Comparison of ENCODE assay signal across 32 cellular contexts in the genomic region with DNA sequence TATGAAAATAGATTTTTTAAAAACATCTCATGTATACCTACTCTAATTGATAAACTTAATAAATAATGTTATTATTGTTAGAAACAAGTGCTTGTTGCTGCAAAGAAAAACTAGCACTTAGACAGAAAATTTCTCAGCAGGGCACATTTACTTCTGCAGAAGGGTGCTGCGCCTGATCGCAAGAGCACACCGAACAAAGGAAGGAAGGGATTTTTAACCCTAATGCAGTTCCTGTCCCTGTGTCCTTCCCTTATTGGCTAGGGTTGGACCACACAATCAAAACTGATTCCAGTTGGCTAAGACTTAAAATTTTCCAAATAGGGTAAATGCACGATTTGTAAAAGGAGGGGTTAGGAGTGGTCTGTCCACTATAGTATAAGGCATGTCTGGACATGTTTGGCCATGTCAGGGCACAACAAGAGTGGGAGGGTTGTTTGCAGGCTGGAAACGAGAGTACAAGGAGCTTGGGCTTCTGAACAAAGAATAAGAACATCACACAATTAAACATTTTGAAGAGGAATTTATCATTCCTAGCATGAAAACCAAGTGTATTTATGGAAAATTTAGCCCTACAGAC. TPM values are rescaled to one million over a fixed set of nuclear protein-coding genes. Genes with fewer than 3 reads are reported as not detected.
DNase-seq lines count a peak whose midpoint lies in the region; ATAC-seq, FAIRE-seq and TF ChIP-seq lines count a peak whose summit lies in the region.
"Had no signal": no experiment of that assay in that cellular context is flagged by ENCODE, and none has a peak within 500 bp of the region (broad histone marks: within the 10 kb centered on the region; RNA-seq: fewer than 3 reads in every experiment).

No MANE protein-coding gene starts in this region.

- H3K36me3 Mint-ChIP-seq in activated CD8-positive, alpha-beta T cell treated with anti-CD3 and anti-CD28 coated beads, Interleukin-2, amount 10 ng/mL, durations not matched to agents 7 days and 5 days (ENCODE audit: low read depth) = peaks cover 35% of the 10 kb centered on the region

- TF ChIP-seq CTCF in IMR-90 (conservative IDR thresholded peaks at IDR 0.05; ENCODE audit: low read depth, low read length) (no peak), K562 (IDR thresholded peaks at IDR 0.05 in 2 of 3, conservative IDR thresholded peaks at IDR 0.05 in 1 of 3; ENCODE audit: insufficient read depth in 2 of 3, low read depth in 1 of 3, low read length in 3 of 3) (no peak)

- CTCF ChIA-PET in IMR-90 (lab: Yijun Ruan, JAX) = no interaction called here
- CTCF ChIA-PET in K562 (lab: Yijun Ruan, JAX; ENCODE audit: low intra/inter-chr PET ratio) = no interaction called here
- CTCF ChIA-PET in activated CD8-positive, alpha-beta T cell treated with anti-CD3 and anti-CD28 coated beads, Interleukin-2, amount 10 ng/mL, durations not matched to agents 7 days and 5 days (lab: Charles Lee) = no interaction called here

- peak overlapping the region; percentile 70; the same call in 1 of the 2 replicates for H2BK20ac ChIP-seq in IMR-90 (ENCODE audit: low read depth, low read length)

- peak overlapping the region; percentile 84 for H4K91ac ChIP-seq in IMR-90 (ENCODE audit: insufficient read depth, low read depth, low read length)
- H4K91ac ChIP-seq in mesenchymal stem cell (ENCODE audit: low read length) = no peak overlapping the region

- TF ChIP-seq POLR2A in IMR-90 (IDR thresholded peaks at IDR 0.05; ENCODE audit: low read depth, low read length) = no peak
- no peak for TF ChIP-seq POLR2A in K562 (conservative IDR thresholded peaks at IDR 0.05)

- H2AFZ ChIP-seq in GM23248 (no peak overlapping the region), IMR-90 (replicated peaks; ENCODE audit: low read length, poor library complexity) (no peak overlapping the region), K562 (ENCODE audit: low read depth, low read length) (no peak overlapping the region), mesenchymal stem cell (ENCODE audit: low read depth, low read length) (no peak overlapping the region)
- H2AFZ ChIP-seq: PC-9 had no signal

- H2BK120ac ChIP-seq in IMR-90 (ENCODE audit: low read depth, low read length) = peak overlapping the region; percentile 74
- no peak overlapping the region for H2BK120ac ChIP-seq in mesenchymal stem cell (ENCODE audit: low read depth, low read length)

- intact Hi-C loops in IMR-90 (cut with micrococcal nuclease) (loop anchor here (5.0 kb wide), 1 partner anchor 62 kb away; no protein-coding TSS in a partner anchor), K562 (cut with micrococcal nuclease) (no loop called here)

- peaks cover 13% of the 10 kb centered on the region for H3K9me3 Mint-ChIP-seq in activated CD8-positive, alpha-beta T cell treated with anti-CD3 and anti-CD28 coated beads, Interleukin-2, amount 10 ng/mL, durations not matched to agents 7 days and 5 days (ENCODE audit: insufficient read depth)

- no peak overlapping the region for H2AK9ac ChIP-seq in IMR-90 (replicated peaks; ENCODE audit: low read depth, low read length, poor library complexity)

- no peak for ATAC-seq in IMR-90 (ENCODE audit: low read depth)
- ATAC-seq in K562 = no peak
- no peak for ATAC-seq in activated CD8-positive, alpha-beta T cell treated with anti-CD3 and anti-CD28 coated beads, Interleukin-2, amount 10 ng/mL, durations not matched to agents 7 days and 5 days
- ATAC-seq: activated T-cell treated with anti-CD3 and anti-CD28 coated beads, Interleukin-2, amount 50 U/mL, for 72 hours; left cardiac atrium had no signal

- no peak for FAIRE-seq in K562 (lab: Jason Lieb, UNC)
- FAIRE-seq: bronchial epithelial cell, colon had no signal

- TF ChIP-seq EP300 in K562 (IDR thresholded peaks at IDR 0.05; ENCODE audit: low read length) = no peak

- peaks cover 48% of the 10 kb centered on the region for H3K36me3 ChIP-seq in GM23248 (ENCODE audit: low read depth)
- H3K36me3 ChIP-seq in IMR-90 (ENCODE audit: control insufficient read depth, insufficient read depth, low read length) = peaks cover 12% of the 10 kb centered on the region
- H3K36me3 ChIP-seq in K562 (ENCODE audit: control insufficient read depth, insufficient read depth, low read length) = peaks cover 44% of the 10 kb centered on the region
- H3K36me3 ChIP-seq in mesenchymal stem cell (ENCODE audit: control insufficient read depth in 1 of 2, insufficient read depth in 2 of 2, low read depth in 1 of 2, low read length in 2 of 2) = peaks cover 5 to 76% of the 10 kb centered on the region in 2 experiments

- BruUV-seq in IMR-90 (replicated peaks; lab: Mats Ljungman, UMichigan) = no TSS peak
- BruUV-seq in K562 (replicated peaks; lab: Mats Ljungman, UMichigan) = no TSS peak

- H2AK5ac ChIP-seq in IMR-90 (ENCODE audit: low read depth, low read length) = peak overlapping the region; percentile 81; the same call in 1 of the 2 replicates
- peak overlapping the region; percentile 73 for H2AK5ac ChIP-seq in mesenchymal stem cell (ENCODE audit: low read length, severe bottlenecking)

- H2BK12ac ChIP-seq in mesenchymal stem cell (ENCODE audit: low read length in 2 of 2) = peak overlapping the region in 1 of 2 experiments; percentile 25

- H3K27ac ChIP-seq in GM23248 (peak overlapping the region; percentile 94), IMR-90 (ENCODE audit: insufficient read depth, low read length) (peak overlapping the region; percentile 89), K562 (ENCODE audit: extremely low read depth, low read depth, low read length) (no peak overlapping the region), mesenchymal stem cell (ENCODE audit: low read length, poor library complexity, severe bottlenecking) (peak overlapping the region; percentile 20)
- H3K27ac ChIP-seq: PC-9, spleen, WERI-Rb-1 had no signal

- peak overlapping the region; percentile 56 to 73; a peak in 3 of 4 replicates for H4K8ac ChIP-seq in IMR-90 (ENCODE audit: low read depth in 2 of 2, low read length in 2 of 2)
- no peak overlapping the region for H4K8ac ChIP-seq in mesenchymal stem cell (ENCODE audit: low read length)

- H3K4me3 ChIP-seq in GM23248 (0 out of 2 replicates have a peak overlapping the region, but pooled peaks have one; percentile 4), IMR-90 (ENCODE audit: insufficient read depth, low read depth, low read length) (no peak overlapping the region), K562 (no peak overlapping the region), mesenchymal stem cell (ENCODE audit: insufficient read depth in 1 of 2, low read depth in 1 of 2, low read length in 2 of 2) (peak overlapping the region in 1 of 2 experiments; percentile 86)
- H3K4me3 ChIP-seq: PC-9, spleen had no signal

- no peak overlapping the region for H3K9ac ChIP-seq in GM23248
- no peak overlapping the region for H3K9ac ChIP-seq in IMR-90 (ENCODE audit: low read depth, low read length)
- H3K9ac ChIP-seq in K562 (ENCODE audit: insufficient read depth in 1 of 2, low read depth in 2 of 2, low read length in 2 of 2) = no peak overlapping the region
- peak overlapping the region; percentile 72 for H3K9ac ChIP-seq in mesenchymal stem cell (ENCODE audit: low read length)

- no peak overlapping the region for H3K27ac Mint-ChIP-seq in activated CD8-positive, alpha-beta T cell treated with anti-CD3 and anti-CD28 coated beads, Interleukin-2, amount 10 ng/mL, durations not matched to agents 7 days and 5 days
- H3K27ac Mint-ChIP-seq: activated CD4-positive, alpha-beta T cell treated with anti-CD3 and anti-CD28 coated beads, Interleukin-2, amount 10 ng/mL, durations not matched to agents 7 days and 5 days; activated T-cell treated with anti-CD3 and anti-CD28 coated beads, Interleukin-2, amount 50 U/mL, for 72 hours; type B pancreatic cell had no signal

- POLR2A ChIA-PET in IMR-90 (lab: Charles Lee; ENCODE audit: unreplicated experiment) (no interaction called here), K562 (lab: Yijun Ruan, JAX) (no interaction called here)
- POLR2A ChIA-PET in activated CD8-positive, alpha-beta T cell treated with anti-CD3 and anti-CD28 coated beads, Interleukin-2, amount 10 ng/mL, durations not matched to agents 7 days and 5 days (lab: Charles Lee) = no interaction called here

- H3K4ac ChIP-seq in IMR-90 (ENCODE audit: low read depth, low read length) = peak overlapping the region; percentile 81
- no peak overlapping the region for H3K4ac ChIP-seq in mesenchymal stem cell (ENCODE audit: low read depth in 1 of 2, low read length in 2 of 2)

- dilution Hi-C loops in IMR-90 (cut with HindIII; ENCODE audit: low sequenced_read_pairs, unreplicated experiment) = no loop called here

- 99 to 100% methylated on average over 5 of the region's 5 CpGs for WGBS in GM23248 (ENCODE audit: low coverage in 1 of 2, low lambda C conversion rate in 2 of 2, missing lambda C conversion rate in 2 of 2), 2 experiments
- no CpG with 5 or more reads among the region's 5 CpGs for WGBS in IMR-90 (ENCODE audit: extremely low coverage in 2 of 2, insufficient read length in 1 of 2), 2 experiments
- WGBS in K562 (ENCODE audit: insufficient coverage, low coverage, missing lambda C conversion rate) = 96% methylated on average over 5 of the region's 5 CpGs
- 95% methylated on average over 4 of the region's 5 CpGs for WGBS in mesenchymal stem cell

- peak overlapping the region; percentile 39 for H4K5ac ChIP-seq in IMR-90 (ENCODE audit: low read depth, low read length)

- in situ Hi-C loops in GM23248 (cut with MboI) = no loop called here
- in situ Hi-C loops in IMR-90 (cut with MboI; ENCODE audit: low sequenced_read_pairs) = no loop called here
- in situ Hi-C loops in K562 (cut with MboI) = no loop called here

- H3K18ac ChIP-seq in IMR-90 (ENCODE audit: low read depth, low read length) (peak overlapping the region; percentile 90; the same call in 1 of the 2 replicates), mesenchymal stem cell (ENCODE audit: low read depth in 1 of 2, low read length in 2 of 2) (no peak overlapping the region)

- H3K27me3 Mint-ChIP-seq in activated CD8-positive, alpha-beta T cell treated with anti-CD3 and anti-CD28 coated beads, Interleukin-2, amount 10 ng/mL, durations not matched to agents 7 days and 5 days (ENCODE audit: low read depth) = no peaks in the 10 kb centered on the region
- H3K27me3 Mint-ChIP-seq: activated CD4-positive, alpha-beta T cell treated with anti-CD3 and anti-CD28 coated beads, Interleukin-2, amount 10 ng/mL, durations not matched to agents 7 days and 5 days; type B pancreatic cell had no signal

- no peak overlapping the region for H3K4me3 Mint-ChIP-seq in activated CD8-positive, alpha-beta T cell treated with anti-CD3 and anti-CD28 coated beads, Interleukin-2, amount 10 ng/mL, durations not matched to agents 7 days and 5 days
- H3K4me3 Mint-ChIP-seq: activated CD4-positive, alpha-beta T cell treated with anti-CD3 and anti-CD28 coated beads, Interleukin-2, amount 10 ng/mL, durations not matched to agents 7 days and 5 days; activated T-cell treated with anti-CD3 and anti-CD28 coated beads, Interleukin-2, amount 50 U/mL, for 72 hours; type B pancreatic cell had no signal

- peaks cover 73% of the 10 kb centered on the region for H3K4me1 ChIP-seq in GM23248 (ENCODE audit: insufficient read depth)
- H3K4me1 ChIP-seq in IMR-90 (ENCODE audit: control insufficient read depth, insufficient read depth, low read length) = peaks cover 7% of the 10 kb centered on the region
- no peaks in the 10 kb centered on the region for H3K4me1 ChIP-seq in K562 (replicated peaks in 1 of 2; ENCODE audit: control insufficient read depth in 2 of 2, insufficient read depth in 2 of 2, low read length in 2 of 2)
- no peaks in the 10 kb centered on the region for H3K4me1 ChIP-seq in mesenchymal stem cell (ENCODE audit: control insufficient read depth, insufficient read depth, low read depth, low read length)
- H3K4me1 ChIP-seq: BE2C had no signal

- H3K23ac ChIP-seq in IMR-90 (ENCODE audit: low read depth, low read length) = no peak overlapping the region; the same call in 1 of the 2 replicates
- no peak overlapping the region for H3K23ac ChIP-seq in mesenchymal stem cell (ENCODE audit: low read length in 2 of 2)

- H3K9me1 ChIP-seq in IMR-90 (ENCODE audit: insufficient read depth, low read length) = 0 out of 2 replicates have a peak, but pooled peaks cover 3% of the 10 kb centered on the region
- H3K9me1 ChIP-seq in K562 (ENCODE audit: control insufficient read depth, insufficient read depth, low read length) = no peaks in the 10 kb centered on the region

- H2BK15ac ChIP-seq in IMR-90 (ENCODE audit: low read depth, low read length) (peak overlapping the region; percentile 45; the same call in 1 of the 3 replicates), mesenchymal stem cell (ENCODE audit: low read depth, poor library complexity, severe bottlenecking) (no peak overlapping the region)

- H3K27me3 ChIP-seq in GM23248 (replicated peaks; ENCODE audit: insufficient read depth) (no peaks in the 10 kb centered on the region), IMR-90 (ENCODE audit: control insufficient read depth, insufficient read depth, low read length) (no peaks in the 10 kb centered on the region), K562 (ENCODE audit: control insufficient read depth in 2 of 2, insufficient read depth in 2 of 2, low read length in 2 of 2) (no peaks in the 10 kb centered on the region), mesenchymal stem cell (ENCODE audit: control insufficient read depth in 1 of 2, insufficient read depth in 1 of 2, low read length in 2 of 2) (no peaks in the 10 kb centered on the region)
- H3K27me3 ChIP-seq: BE2C, spleen had no signal

- peak overlapping the region; percentile 97 for H2BK5ac ChIP-seq in IMR-90 (ENCODE audit: low read depth, low read length, poor library complexity, severe bottlenecking)
- no peak overlapping the region for H2BK5ac ChIP-seq in mesenchymal stem cell (ENCODE audit: low read depth, low read length, poor library complexity, severe bottlenecking)

- H3K14ac ChIP-seq in IMR-90 (replicated peaks; ENCODE audit: low read depth, low read length) (0 out of 2 replicates have a peak overlapping the region, but pooled peaks have one; percentile 8), mesenchymal stem cell (ENCODE audit: low read length in 2 of 2) (no peak overlapping the region)

- H3F3A ChIP-seq in GM23248 (ENCODE audit: insufficient read depth) = peaks cover 72% of the 10 kb centered on the region

- H3K4me2 ChIP-seq in GM23248 (ENCODE audit: unreplicated experiment) (no peak overlapping the region), IMR-90 (ENCODE audit: low read depth, low read length) (no peak overlapping the region), K562 (ENCODE audit: insufficient read depth, low read length) (no peak overlapping the region), mesenchymal stem cell (ENCODE audit: low read length, poor library complexity, severe bottlenecking) (no peak overlapping the region)
- H3K4me2 ChIP-seq: PC-9 had no signal

- H3K79me2 ChIP-seq in GM23248 (ENCODE audit: insufficient read depth) = peaks cover 84% of the 10 kb centered on the region
- H3K79me2 ChIP-seq in K562 (ENCODE audit: control insufficient read depth, insufficient read depth, low read length) = peaks cover 44% of the 10 kb centered on the region

- no peak for DNase-seq in GM23248
- DNase-seq in IMR-90 = no peak
- no peak for DNase-seq in K562 (ENCODE audit: extremely low read depth in 1 of 4, low spot score in 3 of 4)
- DNase-seq in mesenchymal stem cell = no peak
- no peak for DNase-seq in DMS53 (lab: John Stamatoyannopoulos, UW)
- DNase-seq in NCI-H1417 treated with DMSO at 0.1 percent for 48 hours (lab: John Stamatoyannopoulos, UW) = no peak
- no peak for DNase-seq in LoVo (ENCODE audit: low spot score)
- DNase-seq in activated CD8-positive, alpha-beta T cell treated with anti-CD3 and anti-CD28 coated beads, Interleukin-2, amount 10 ng/mL, durations not matched to agents 7 days and 5 days = no peak
- DNase-seq: activated CD4-positive, alpha-beta T cell treated with anti-CD3 and anti-CD28 coated beads, Interleukin-2, amount 10 ng/mL, durations not matched to agents 7 days and 5 days; activated naive CD4-positive, alpha-beta T cell treated with Interleukin-2 at 50 U/mL for 16 hours; activated T-cell treated with anti-CD3 and anti-CD28 coated beads, Interleukin-2, amount 50 U/mL, for 72 hours; BE2C; CD8-positive, alpha-beta memory T cell; effector CD4-positive, alpha-beta T cell; foreskin melanocyte; HCEC 1CT; left cardiac atrium; NCI-H1092; NCI-H187 treated with DMSO at 0.1 percent for 48 hours; NCI-H524; occipital lobe; PC-9; retina; SHP77; spleen; stimulated activated CD4-positive, alpha-beta T cell treated with anti-CD3 and anti-CD28 coated beads, Interleukin-2, amount 100 ng/mL, for 48 hours; SW 1271; T-helper 9 cell; WERI-Rb-1 had no signal

- TF ChIP-seq RAD21 in IMR-90 (IDR thresholded peaks at IDR 0.05; ENCODE audit: low read length) = no peak
- no peak for TF ChIP-seq RAD21 in K562 (CRISPR knock-in tag; conservative IDR thresholded peaks at IDR 0.05 in 1 of 2, IDR thresholded peaks at IDR 0.05 in 1 of 2)

- H3K56ac ChIP-seq in IMR-90 (ENCODE audit: extremely low read depth, insufficient read depth, low read length) = no peak overlapping the region

- H3K4me1 Mint-ChIP-seq in activated CD8-positive, alpha-beta T cell treated with anti-CD3 and anti-CD28 coated beads, Interleukin-2, amount 10 ng/mL, durations not matched to agents 7 days and 5 days (ENCODE audit: low read depth) = peaks cover 34% of the 10 kb centered on the region

- no peaks in the 10 kb centered on the region for H3K9me2 ChIP-seq in GM23248 (ENCODE audit: insufficient read depth)

- peaks cover 26 to 55% of the 10 kb centered on the region in 2 experiments for H3K79me1 ChIP-seq in IMR-90 (ENCODE audit: low read depth in 1 of 2, low read length in 2 of 2)
- H3K79me1 ChIP-seq in mesenchymal stem cell (replicated peaks; ENCODE audit: low read length, poor library complexity, severe bottlenecking) = peaks cover 15% of the 10 kb centered on the region

- H3K9me3 ChIP-seq in GM23248 (ENCODE audit: low read depth) (no peaks in the 10 kb centered on the region), IMR-90 (ENCODE audit: control insufficient read depth, insufficient read depth, low read length) (peaks cover 5% of the 10 kb centered on the region), K562 (replicated peaks; ENCODE audit: control insufficient read depth, insufficient read depth, low read depth, low read length) (peaks cover 5% of the 10 kb centered on the region), mesenchymal stem cell (ENCODE audit: control insufficient read depth, low read length) (peaks cover 12% of the 10 kb centered on the region)
- H3K9me3 ChIP-seq: BE2C had no signal

- no peaks in the 10 kb centered on the region for H4K20me1 ChIP-seq in GM23248 (ENCODE audit: insufficient read depth)
- no peaks in the 10 kb centered on the region for H4K20me1 ChIP-seq in IMR-90 (ENCODE audit: insufficient read depth, low read length)
- H4K20me1 ChIP-seq in K562 (replicated peaks; ENCODE audit: control insufficient read depth, insufficient read depth, low read length) = no peaks in the 10 kb centered on the region

RNA-seq across cellular contexts. Expression of a gene that starts 4.7 kb away (rescaled TPM):
- total RNA-seq in GM23248 (2014; rRNA removed; shearing (Covaris generic)) = 63.7 and 73.3 TPM in 2 replicates
- polyA plus RNA-seq in GM23248 (2016; fragmentation: Nextera tagmentation; extraction: Ambion mirVana) (104 and 107 TPM in 2 replicates), IMR-90 (2012; rRNA removed) (12.6 and 19.9 TPM in 2 replicates), K562 (2011; rRNA removed) (37.7 and 50.5 TPM in 2 replicates), K562 (2014; fragmentation: Illumina TruSeq; extraction: Trizol) (31.7 and 40.1 TPM in 2 replicates), K562 (2014; fragmentation: Nextera tagmentation; extraction: Ambion mirVana) (10 to 100 TPM; 67.7 to 76.4 TPM), K562 (2014; rRNA removed) (33.4 and 34.4 TPM in 2 replicates)
- total RNA-seq in IMR-90 (2012; rRNA removed) (20.1 and 24.4 TPM in 2 replicates), K562 (2014; rRNA removed) (19.1 and 23.1 TPM in 2 replicates), K562 (2014; rRNA removed; fragmentation: Illumina TruSeq; extraction: Trizol) (36.5 and 38.6 TPM in 2 replicates), K562 (2015; rRNA removed; fragmentation: Illumina TruSeq; extraction: Trizol) (32.7 and 32.9 TPM in 2 replicates), K562 (2021) (32.0 and 33.8 TPM in 2 replicates)
- polyA plus RNA-seq in IMR-90 (2012; cell fraction: cytosol; rRNA removed) = 1.4 and 2.0 TPM in 2 replicates
- 1.4 and 20.7 TPM in 2 replicates for polyA plus RNA-seq in IMR-90 (2012; cell fraction: nucleus; rRNA removed; ENCODE audit: low replicate concordance)
- 14.7 and 34.7 TPM in 2 replicates for total RNA-seq in K562 (2011; cell fraction: chromatin; rRNA removed; ENCODE audit: low replicate concordance)
- 6.0 and 9.2 TPM in 2 replicates for total RNA-seq in K562 (2011; cell fraction: nucleolus; rRNA removed)
- total RNA-seq in K562 (2011; cell fraction: nucleoplasm; rRNA removed) = 15.2 and 21.7 TPM in 2 replicates
- 5.0 and 8.1 TPM in 2 replicates for polyA plus RNA-seq in K562 (2011; cell fraction: cytosol; rRNA removed)
- 11.9 and 18.9 TPM in 2 replicates for polyA plus RNA-seq in K562 (2011; cell fraction: nucleus; rRNA removed)
- polyA plus RNA-seq in K562 (2012) = 30.7 and 45.2 TPM in 2 replicates
- polyA minus RNA-seq in K562 (2011; rRNA and poly(A)+ RNA removed) = 32.1 and 38.7 TPM in 2 replicates
- 9.7 and 11.9 TPM in 2 replicates for polyA minus RNA-seq in K562 (2011; cell fraction: cytosol; rRNA and poly(A)+ RNA removed)
- polyA minus RNA-seq in K562 (2011; cell fraction: nucleus; rRNA and poly(A)+ RNA removed) = 28.9 and 38.8 TPM in 2 replicates
- 29.2 TPM for polyA plus RNA-seq in mesenchymal stem cell (2013, experiment 1 of 2)
- polyA plus RNA-seq in mesenchymal stem cell (2013, experiment 2 of 2) = 29.9 TPM
- total RNA-seq in activated CD8-positive, alpha-beta T cell treated with anti-CD3 and anti-CD28 coated beads, Interleukin-2, amount 10 ng/mL, durations not matched to agents 7 days and 5 days = 10 to 100 TPM; 16.1 to 18.0 TPM

RNA-seq across cellular contexts. Expression of a gene that starts 4.9 kb away (rescaled TPM):
- 4.4 and 4.6 TPM in 2 replicates for total RNA-seq in GM23248 (2014; rRNA removed; shearing (Covaris generic))
- polyA plus RNA-seq in GM23248 (2016; fragmentation: Nextera tagmentation; extraction: Ambion mirVana) (7.2 and 10.0 TPM in 2 replicates), IMR-90 (2012; rRNA removed) (2.6 and 3.0 TPM in 2 replicates), K562 (2011; rRNA removed) (9.6 and 11.7 TPM in 2 replicates), K562 (2014; fragmentation: Illumina TruSeq; extraction: Trizol) (8.5 and 9.0 TPM in 2 replicates), K562 (2014; fragmentation: Nextera tagmentation; extraction: Ambion mirVana) (10 to 100 TPM; 11.5 to 11.9 TPM), K562 (2014; rRNA removed) (9.0 and 12.5 TPM in 2 replicates)
- total RNA-seq in IMR-90 (2012; rRNA removed) (1.8 and 2.5 TPM in 2 replicates), K562 (2014; rRNA removed) (5.1 and 6.4 TPM in 2 replicates), K562 (2014; rRNA removed; fragmentation: Illumina TruSeq; extraction: Trizol) (11.2 and 13.8 TPM in 2 replicates), K562 (2015; rRNA removed; fragmentation: Illumina TruSeq; extraction: Trizol) (8.2 and 10.0 TPM in 2 replicates), K562 (2021) (6.6 and 7.7 TPM in 2 replicates)
- 0.36 and 0.40 TPM in 2 replicates for polyA plus RNA-seq in IMR-90 (2012; cell fraction: cytosol; rRNA removed)
- 0.36 and 1.4 TPM in 2 replicates for polyA plus RNA-seq in IMR-90 (2012; cell fraction: nucleus; rRNA removed; ENCODE audit: low replicate concordance)
- 7.1 and 8.3 TPM in 2 replicates for total RNA-seq in K562 (2011; cell fraction: chromatin; rRNA removed; ENCODE audit: low replicate concordance)
- 3.6 and 5.7 TPM in 2 replicates for total RNA-seq in K562 (2011; cell fraction: nucleolus; rRNA removed)
- 10.1 and 21.8 TPM in 2 replicates for total RNA-seq in K562 (2011; cell fraction: nucleoplasm; rRNA removed)
- polyA plus RNA-seq in K562 (2011; cell fraction: cytosol; rRNA removed) = 2.0 and 4.4 TPM in 2 replicates
- polyA plus RNA-seq in K562 (2011; cell fraction: nucleus; rRNA removed) = 6.5 and 9.2 TPM in 2 replicates
- polyA plus RNA-seq in K562 (2012) = 10.6 and 11.9 TPM in 2 replicates
- 9.8 and 12.9 TPM in 2 replicates for polyA minus RNA-seq in K562 (2011; rRNA and poly(A)+ RNA removed)
- 1.6 and 3.5 TPM in 2 replicates for polyA minus RNA-seq in K562 (2011; cell fraction: cytosol; rRNA and poly(A)+ RNA removed)
- 12.5 and 14.8 TPM in 2 replicates for polyA minus RNA-seq in K562 (2011; cell fraction: nucleus; rRNA and poly(A)+ RNA removed)
- polyA plus RNA-seq in mesenchymal stem cell (2013, experiment 1 of 2) = 4.3 TPM
- 5.0 TPM for polyA plus RNA-seq in mesenchymal stem cell (2013, experiment 2 of 2)
- 1 to 10 TPM; 3.2 to 3.7 TPM for total RNA-seq in activated CD8-positive, alpha-beta T cell treated with anti-CD3 and anti-CD28 coated beads, Interleukin-2, amount 10 ng/mL, durations not matched to agents 7 days and 5 days
